ENCODE assay signal across 15 cellular contexts in the genomic region with DNA sequence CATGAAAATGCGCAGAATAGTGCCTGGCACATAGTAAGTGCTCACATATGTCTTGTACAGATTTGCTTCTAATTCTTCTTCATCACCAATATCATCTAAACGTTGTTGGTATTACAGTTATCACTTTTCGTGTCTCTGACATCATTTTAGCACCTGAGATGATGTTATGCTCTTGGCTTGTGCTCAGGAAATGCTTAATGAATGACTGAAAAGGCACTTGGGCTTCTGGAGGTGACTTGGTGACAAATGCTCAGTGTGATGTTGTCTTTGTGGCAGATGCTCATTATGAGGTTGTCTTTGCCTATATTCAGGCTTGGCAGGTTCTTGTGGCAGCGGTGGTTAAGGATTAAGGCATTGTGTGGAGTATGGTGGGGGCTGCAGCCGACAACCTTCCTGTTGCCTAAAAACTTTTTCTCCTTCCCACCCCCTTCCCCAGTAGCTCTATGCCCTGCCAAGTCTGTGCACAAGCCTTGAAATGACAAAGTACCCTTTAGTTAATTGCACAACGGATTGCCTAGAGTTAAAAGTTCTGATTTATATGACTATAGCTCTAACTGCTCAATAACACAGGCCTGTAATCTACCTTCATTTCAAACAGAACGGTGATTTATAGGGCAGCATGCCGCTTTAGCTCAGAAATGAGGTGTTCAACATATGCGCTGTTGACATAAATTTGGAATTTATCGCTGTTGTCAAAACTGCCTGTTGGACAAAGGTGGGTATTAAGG.
A peak's percentile ranks its signal among the peaks of the same experiment; 100 is the strongest.
DNase-seq lines count a peak whose midpoint lies in the region; ATAC-seq and TF ChIP-seq lines count a peak whose summit lies in the region.
"Had no signal": no experiment of that assay in that cellular context is flagged by ENCODE, and none has a peak within 500 bp of the region (broad histone marks: within the 10 kb centered on the region; RNA-seq: fewer than 3 reads in every experiment).

No MANE protein-coding gene starts in this region.

- H3K4me1 Mint-ChIP-seq in CD8-positive, alpha-beta T cell (ENCODE audit: low read depth) = peaks cover 33% of the 10 kb centered on the region
- H3K4me1 Mint-ChIP-seq in stimulated activated effector memory CD8-positive, alpha-beta T cell treated with anti-CD3 and anti-CD28 coated beads, Interleukin-12 subunit alpha, Interleukin-12 subunit beta, amount 100 ng/mL, for 72 hours = peaks cover 68% of the 10 kb centered on the region
- H3K4me1 Mint-ChIP-seq in stimulated activated naive B cell treated with anti-CD40 and anti-IgM and Interleukin-4, amounts not matched to agents 10 μg/mL and 1 μg/mL and 100 μg/mL, for 72 hours = peaks cover 44 to 62% of the 10 kb centered on the region in 2 donors

- H3K9ac ChIP-seq in SK-N-MC (ENCODE audit: insufficient read length) = no peak overlapping the region

- H3K36me3 Mint-ChIP-seq in CD8-positive, alpha-beta T cell = no peaks in the 10 kb centered on the region
- H3K36me3 Mint-ChIP-seq in stimulated activated effector memory CD8-positive, alpha-beta T cell treated with anti-CD3 and anti-CD28 coated beads, Interleukin-12 subunit alpha, Interleukin-12 subunit beta, amount 100 ng/mL, for 72 hours = peaks cover 36% of the 10 kb centered on the region
- peaks cover 3 to 5% of the 10 kb centered on the region in 2 donors for H3K36me3 Mint-ChIP-seq in stimulated activated naive B cell treated with anti-CD40 and anti-IgM and Interleukin-4, amounts not matched to agents 10 μg/mL and 1 μg/mL and 100 μg/mL, for 72 hours

- CTCF ChIA-PET in CD8-positive, alpha-beta T cell (lab: Charles Lee) = interaction anchor here (1.2 kb wide), 1 partner anchor 9 kb away, joined by 3 read pairs; no protein-coding TSS in a partner anchor

- no peaks in the 10 kb centered on the region for H3K9me3 Mint-ChIP-seq in CD8-positive, alpha-beta T cell
- no peaks in the 10 kb centered on the region for H3K9me3 Mint-ChIP-seq in stimulated activated effector memory CD8-positive, alpha-beta T cell treated with anti-CD3 and anti-CD28 coated beads, Interleukin-12 subunit alpha, Interleukin-12 subunit beta, amount 100 ng/mL, for 72 hours
- peaks cover 0 to 2% of the 10 kb centered on the region in 2 donors for H3K9me3 Mint-ChIP-seq in stimulated activated naive B cell treated with anti-CD40 and anti-IgM and Interleukin-4, amounts not matched to agents 10 μg/mL and 1 μg/mL and 100 μg/mL, for 72 hours
- H3K9me3 Mint-ChIP-seq: activated T-helper 2 cell treated with anti-CD3 and anti-CD28 coated beads, Interferon-gamma antibody, Interleukin-2, Interleukin-4, amounts not matched to agents 10 μg/mL and 5 μg/mL and 100 μg/mL, durations not matched to agents 14 hours and 24 hours and 36 hours; central memory CD8-positive, alpha-beta T cell had no signal

- H3K4me1 ChIP-seq in CD8-positive, alpha-beta T cell (ENCODE audit: insufficient read depth, low read length) = peaks cover under 1% of the 10 kb centered on the region

- no peak for TF ChIP-seq CTCF in CD8-positive, alpha-beta T cell (IDR thresholded peaks at IDR 0.05)
- TF ChIP-seq CTCF in foreskin fibroblast (IDR thresholded peaks at IDR 0.05; ENCODE audit: low read depth, low read length) = no peak

- H3K4me3 ChIP-seq in CD8-positive, alpha-beta T cell (ENCODE audit: low read depth, low read length) = no peak overlapping the region
- no peak overlapping the region for H3K4me3 ChIP-seq in SK-N-MC
- no peak overlapping the region for H3K4me3 ChIP-seq in foreskin fibroblast (ENCODE audit: low read depth in 1 of 2, low read length in 2 of 2)
- H3K4me3 ChIP-seq: smooth muscle cell had no signal

- no peak overlapping the region for H3K4me3 Mint-ChIP-seq in CD8-positive, alpha-beta T cell
- no peak overlapping the region for H3K4me3 Mint-ChIP-seq in stimulated activated effector memory CD8-positive, alpha-beta T cell treated with anti-CD3 and anti-CD28 coated beads, Interleukin-12 subunit alpha, Interleukin-12 subunit beta, amount 100 ng/mL, for 72 hours
- no peak overlapping the region for H3K4me3 Mint-ChIP-seq in stimulated activated naive B cell treated with anti-CD40 and anti-IgM and Interleukin-4, amounts not matched to agents 10 μg/mL and 1 μg/mL and 100 μg/mL, for 72 hours
- H3K4me3 Mint-ChIP-seq: central memory CD8-positive, alpha-beta T cell had no signal

- no peaks in the 10 kb centered on the region for H3K36me3 ChIP-seq in CD8-positive, alpha-beta T cell (ENCODE audit: insufficient read depth, low read length)
- H3K36me3 ChIP-seq in SK-N-MC (ENCODE audit: insufficient read depth, low read length) = no peaks in the 10 kb centered on the region

- H3K27ac Mint-ChIP-seq in CD8-positive, alpha-beta T cell = peak overlapping the region; percentile 47
- no peak overlapping the region for H3K27ac Mint-ChIP-seq in stimulated activated effector memory CD8-positive, alpha-beta T cell treated with anti-CD3 and anti-CD28 coated beads, Interleukin-12 subunit alpha, Interleukin-12 subunit beta, amount 100 ng/mL, for 72 hours
- no peak overlapping the region for H3K27ac Mint-ChIP-seq in stimulated activated naive B cell treated with anti-CD40 and anti-IgM and Interleukin-4, amounts not matched to agents 10 μg/mL and 1 μg/mL and 100 μg/mL, for 72 hours
- H3K27ac Mint-ChIP-seq: activated T-helper 2 cell treated with anti-CD3 and anti-CD28 coated beads, Interferon-gamma antibody, Interleukin-2, Interleukin-4, amounts not matched to agents 10 μg/mL and 5 μg/mL and 100 μg/mL, durations not matched to agents 14 hours and 24 hours and 36 hours had no signal

- H3K27ac ChIP-seq in CD8-positive, alpha-beta T cell (ENCODE audit: low read depth, low read length) = no peak overlapping the region
- H3K27ac ChIP-seq in SK-N-MC = peak overlapping the region; percentile 53; the same call in 1 of the 2 replicates

- POLR2A ChIA-PET in CD8-positive, alpha-beta T cell (lab: Charles Lee) = no interaction called here

- H3K27me3 ChIP-seq in CD8-positive, alpha-beta T cell (ENCODE audit: insufficient read depth, low read length) = no peaks in the 10 kb centered on the region

- peak; percentile 46 for ATAC-seq in CD8-positive, alpha-beta T cell
- ATAC-seq in left colon = peak; percentile 73
- peak; percentile 68 for ATAC-seq in stimulated activated effector memory CD8-positive, alpha-beta T cell treated with anti-CD3 and anti-CD28 coated beads, Interleukin-12 subunit alpha, Interleukin-12 subunit beta, amount 100 ng/mL, for 72 hours
- ATAC-seq in GM21576 (IDR thresholded peaks at IDR 0.05; ENCODE audit: unreplicated experiment) = no peak
- no peak for ATAC-seq in stimulated activated naive B cell treated with anti-CD40 and anti-IgM and Interleukin-4, amounts not matched to agents 10 μg/mL and 1 μg/mL and 100 μg/mL, for 72 hours (replicated peaks)
- no peak for ATAC-seq in GM21423 (IDR thresholded peaks at IDR 0.05; ENCODE audit: unreplicated experiment)

- intact Hi-C loops in CD8-positive, alpha-beta T cell (cut with DNase I, micrococcal nuclease) = loop anchor here in 1 of 2 experiments (2.0 kb wide), 1 partner anchor 43 kb away; no protein-coding TSS in a partner anchor
- intact Hi-C loops in left colon (cut with DNase I, micrococcal nuclease) = no loop called here

- H3K27me3 Mint-ChIP-seq in CD8-positive, alpha-beta T cell (ENCODE audit: low read depth) = no peaks in the 10 kb centered on the region
- no peaks in the 10 kb centered on the region for H3K27me3 Mint-ChIP-seq in stimulated activated naive B cell treated with anti-CD40 and anti-IgM and Interleukin-4, amounts not matched to agents 10 μg/mL and 1 μg/mL and 100 μg/mL, for 72 hours

- no peaks in the 10 kb centered on the region for H3K9me3 ChIP-seq in CD8-positive, alpha-beta T cell (ENCODE audit: low read length)
- no peaks in the 10 kb centered on the region for H3K9me3 ChIP-seq in SK-N-MC (ENCODE audit: low read depth, low read length)

- DNase-seq in CD8-positive, alpha-beta T cell = no peak
- no peak for DNase-seq in SK-N-MC (ENCODE audit: low read depth, low spot score)
- no peak for DNase-seq in left colon
- no peak for DNase-seq in stimulated activated effector memory CD8-positive, alpha-beta T cell treated with anti-CD3 and anti-CD28 coated beads, Interleukin-12 subunit alpha, Interleukin-12 subunit beta, amount 100 ng/mL, for 72 hours (ENCODE audit: low spot score in 2 of 2)
- no peak for DNase-seq in stimulated activated naive B cell treated with anti-CD40 and anti-IgM and Interleukin-4, amounts not matched to agents 10 μg/mL and 1 μg/mL and 100 μg/mL, for 72 hours
- DNase-seq in foreskin fibroblast = no peak
- DNase-seq: activated CD4-positive, CD25-positive, alpha-beta regulatory T cell; Karpas-422; NCI-H1105 treated with DMSO at 0.1 percent for 48 hours; NCI-H446 treated with DMSO at 0.1 percent for 48 hours had no signal

Comparison
In these comparisons a context has a peak if more than half of its experiments do, and no peak if none do; other contexts are left out.
1. ATAC-seq: peak in CD8-positive, alpha-beta T cell (single experiment), left colon (single experiment) and stimulated activated effector memory CD8-positive, alpha-beta T cell treated with anti-CD3 and anti-CD28 coated beads, Interleukin-12 subunit alpha, Interleukin-12 subunit beta, amount 100 ng/mL, for 72 hours (single experiment); none in GM21576 (single experiment), stimulated activated naive B cell treated with anti-CD40 and anti-IgM and Interleukin-4, amounts not matched to agents 10 μg/mL and 1 μg/mL and 100 μg/mL, for 72 hours (0 of 2) and GM21423 (single experiment).